In genomic region chr12:24595652-24596235, GRCh38 we compare ENCODE assay signal across 10 cellular contexts.
DNase-seq lines count a peak whose midpoint lies in the region; ATAC-seq, FAIRE-seq and TF ChIP-seq lines count a peak whose summit lies in the region.
"Had no signal": no experiment of that assay in that cellular context is flagged by ENCODE, and none has a peak within 500 bp of the region (broad histone marks: within the 10 kb centered on the region; RNA-seq: fewer than 3 reads in every experiment).

No MANE protein-coding gene starts in this region.

- H2BK5ac ChIP-seq in mesenchymal stem cell (ENCODE audit: low read depth, low read length, poor library complexity, severe bottlenecking): no peak overlapping the region

- H3K9ac ChIP-seq in KMS-11 (no peak overlapping the region), mesenchymal stem cell (ENCODE audit: low read length) (no peak overlapping the region)

- H3K27ac ChIP-seq in KMS-11 (no peak overlapping the region), mesenchymal stem cell (ENCODE audit: low read length, poor library complexity, severe bottlenecking) (no peak overlapping the region)
- H3K27ac ChIP-seq: coronary artery had no signal

- H2BK120ac ChIP-seq in mesenchymal stem cell (ENCODE audit: low read depth, low read length): no peak overlapping the region

- H4K8ac ChIP-seq in mesenchymal stem cell (ENCODE audit: low read length): no peak overlapping the region

- H3K27me3 Mint-ChIP-seq in T-helper 2 cell treated with Interferon-gamma antibody and Interleukin-4, amounts not matched to agents 5 μg/mL and 100 μg/mL, for 36 hours (ENCODE audit: low read depth): peaks cover 3% of the 10 kb centered on the region

- H3K4me1 ChIP-seq in KMS-11 (ENCODE audit: low read depth, poor library complexity, severe bottlenecking) (no peaks in the 10 kb centered on the region), mesenchymal stem cell (ENCODE audit: control insufficient read depth, insufficient read depth, low read depth, low read length) (peaks cover 2% of the 10 kb centered on the region)

- H3K27me3 ChIP-seq in GM06990 (replicated peaks; ENCODE audit: control insufficient read depth, insufficient read depth, low read length) (no peaks in the 10 kb centered on the region), KMS-11 (ENCODE audit: insufficient read depth, low read depth) (no peaks in the 10 kb centered on the region), mesenchymal stem cell (ENCODE audit: control insufficient read depth in 1 of 2, insufficient read depth in 1 of 2, low read length in 2 of 2) (no peaks in the 10 kb centered on the region)

- H3K36me3 Mint-ChIP-seq in T-helper 2 cell treated with Interferon-gamma antibody and Interleukin-4, amounts not matched to agents 5 μg/mL and 100 μg/mL, for 36 hours (ENCODE audit: low read depth): no peaks in the 10 kb centered on the region

- no peak for DNase-seq in GM06990 (ENCODE audit: extremely low read depth, insufficient read length)
- peak; percentile 26 for DNase-seq in astrocyte of the spinal cord (ENCODE audit: low read depth, low spot score)
- peak; percentile 24 for DNase-seq in mesenchymal stem cell
- DNase-seq in GM19239 (ENCODE audit: insufficient read length, low spot score): no peak
- no peak for DNase-seq in T-helper 2 cell treated with Interferon-gamma antibody and Interleukin-4, amounts not matched to agents 5 μg/mL and 100 μg/mL, for 36 hours (ENCODE audit: low spot score)
- DNase-seq: GF-D8 had no signal

- H3K4me3 ChIP-seq in GM06990 (replicated peaks; ENCODE audit: low read depth, low read length): no peak overlapping the region
- H3K4me3 ChIP-seq in KMS-11 (IDR thresholded peaks at IDR 0.05; ENCODE audit: insufficient read depth, low read depth, low read length): no peak overlapping the region
- H3K4me3 ChIP-seq in astrocyte of the spinal cord (ENCODE audit: low read depth, low read length): no peak overlapping the region
- H3K4me3 ChIP-seq in mesenchymal stem cell (ENCODE audit: insufficient read depth in 1 of 2, low read depth in 1 of 2, low read length in 2 of 2): no peak overlapping the region
- H3K4me3 ChIP-seq: coronary artery had no signal

- H3K27ac Mint-ChIP-seq in T-helper 2 cell treated with Interferon-gamma antibody and Interleukin-4, amounts not matched to agents 5 μg/mL and 100 μg/mL, for 36 hours: no peak overlapping the region

- H3K36me3 ChIP-seq in GM06990 (ENCODE audit: control insufficient read depth, insufficient read depth, low read length) (no peaks in the 10 kb centered on the region), KMS-11 (ENCODE audit: insufficient read depth) (no peaks in the 10 kb centered on the region), mesenchymal stem cell (ENCODE audit: control insufficient read depth in 1 of 2, insufficient read depth in 2 of 2, low read depth in 1 of 2, low read length in 2 of 2) (no peaks in the 10 kb centered on the region)

- no peak overlapping the region for H4K91ac ChIP-seq in mesenchymal stem cell (ENCODE audit: low read length)

- H3K23ac ChIP-seq in mesenchymal stem cell (ENCODE audit: low read length in 2 of 2): no peak overlapping the region

- H3K4me1 Mint-ChIP-seq in T-helper 2 cell treated with Interferon-gamma antibody and Interleukin-4, amounts not matched to agents 5 μg/mL and 100 μg/mL, for 36 hours (ENCODE audit: low read depth): no peaks in the 10 kb centered on the region

- in situ Hi-C loops in astrocyte of the spinal cord (cut with HindIII; ENCODE audit: low sequenced_read_pairs): no loop called here

- no peak overlapping the region for H3K18ac ChIP-seq in mesenchymal stem cell (ENCODE audit: low read depth in 1 of 2, low read length in 2 of 2)

- H3K79me2 ChIP-seq in KMS-11 (ENCODE audit: insufficient read depth, low read depth): no peaks in the 10 kb centered on the region

- H4K20me1 ChIP-seq in KMS-11 (ENCODE audit: insufficient read depth): no peaks in the 10 kb centered on the region

- H3K9me3 ChIP-seq in mesenchymal stem cell (ENCODE audit: control insufficient read depth, low read length): no peaks in the 10 kb centered on the region

- no peak overlapping the region for H3K4me2 ChIP-seq in KMS-11
- H3K4me2 ChIP-seq in mesenchymal stem cell (ENCODE audit: low read length, poor library complexity, severe bottlenecking): no peak overlapping the region

- H2AK5ac ChIP-seq in mesenchymal stem cell (ENCODE audit: low read length, severe bottlenecking): no peak overlapping the region

- H3K4ac ChIP-seq in mesenchymal stem cell (ENCODE audit: low read depth in 1 of 2, low read length in 2 of 2): no peak overlapping the region

- H2AFZ ChIP-seq in KMS-11 (ENCODE audit: low read depth) (no peak overlapping the region), mesenchymal stem cell (ENCODE audit: low read depth, low read length) (no peak overlapping the region)

- H2BK12ac ChIP-seq in mesenchymal stem cell (ENCODE audit: low read length in 2 of 2): no peak overlapping the region

- H3K9me3 Mint-ChIP-seq in T-helper 2 cell treated with Interferon-gamma antibody and Interleukin-4, amounts not matched to agents 5 μg/mL and 100 μg/mL, for 36 hours: no peaks in the 10 kb centered on the region

- FAIRE-seq in GM19239 (lab: Jason Lieb, UNC): no peak

- TF ChIP-seq CTCF in GM06990 (IDR thresholded peaks at IDR 0.05; ENCODE audit: insufficient read depth, low read length, poor library complexity, severe bottlenecking) (peak; percentile 34), KMS-11 (conservative IDR thresholded peaks at IDR 0.05; ENCODE audit: low read depth, low read length) (0 out of 2 replicates have a peak, but pooled peaks have one; percentile 18), astrocyte of the spinal cord (IDR thresholded peaks at IDR 0.05; ENCODE audit: low read depth, low read length) (peak; percentile 50)

- no peak overlapping the region for H2BK15ac ChIP-seq in mesenchymal stem cell (ENCODE audit: low read depth, poor library complexity, severe bottlenecking)

- H3K4me3 Mint-ChIP-seq in T-helper 2 cell treated with Interferon-gamma antibody and Interleukin-4, amounts not matched to agents 5 μg/mL and 100 μg/mL, for 36 hours: no peak overlapping the region

- no peak overlapping the region for H3K14ac ChIP-seq in mesenchymal stem cell (ENCODE audit: low read length in 2 of 2)

- 60% methylated on average over 1 of the region's 3 CpGs for WGBS in mesenchymal stem cell

- ATAC-seq in GM19455 (IDR thresholded peaks at IDR 0.05; ENCODE audit: unreplicated experiment): no peak
- ATAC-seq in HG02759 (IDR thresholded peaks at IDR 0.05; ENCODE audit: unreplicated experiment): no peak

- no peaks in the 10 kb centered on the region for H3K79me1 ChIP-seq in mesenchymal stem cell (replicated peaks; ENCODE audit: low read length, poor library complexity, severe bottlenecking)

Comparison
In these comparisons a context has a peak if more than half of its experiments do, and no peak if none do; other contexts are left out.
1. DNase-seq: peak in astrocyte of the spinal cord (single experiment) and mesenchymal stem cell (single experiment); none in GM06990 (single experiment), GM19239 (single experiment) and T-helper 2 cell treated with Interferon-gamma antibody and Interleukin-4, amounts not matched to agents 5 μg/mL and 100 μg/mL, for 36 hours (single experiment).
2. Peak in every context shown above with its lines, with median percentiles within 50 percentile points of each other: CTCF ChIP-seq.